In the genomic region with DNA sequence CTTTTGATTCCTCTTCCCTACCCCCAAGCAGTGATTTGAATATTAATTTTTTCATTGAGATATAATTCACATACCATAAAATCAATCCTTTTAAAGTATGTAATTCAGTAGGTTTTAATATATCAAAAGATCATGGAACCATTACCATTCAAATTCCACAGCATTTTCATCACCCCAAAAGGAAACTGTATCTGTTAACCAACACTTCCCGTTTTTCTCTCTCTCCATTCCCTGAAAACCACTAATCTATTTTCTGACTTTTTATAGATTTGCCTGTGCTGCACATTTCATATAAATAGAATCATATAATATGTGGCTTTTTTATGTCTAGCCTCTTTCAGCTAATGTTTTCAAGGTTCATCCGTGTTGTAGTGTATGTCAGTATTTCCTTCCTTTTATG, we compare ENCODE assay signal across 23 cellular contexts.
"Had no signal": no experiment of that assay in that cellular context is flagged by ENCODE, and none has a peak within 500 bp of the region (broad histone marks: within the 10 kb centered on the region; RNA-seq: fewer than 3 reads in every experiment).

No MANE protein-coding gene starts in this region.

- ATAC-seq: activated CD8-positive, alpha-beta memory T cell treated with anti-CD3 and anti-CD28 coated beads, Interleukin-2, amount 10 ng/mL, durations not matched to agents 7 days and 5 days; activated CD8-positive, alpha-beta T cell treated with anti-CD3 and anti-CD28 coated beads for 36 hours; body of pancreas; gastroesophageal sphincter; left colon; mucosa of descending colon had no signal

- H3K9me3 Mint-ChIP-seq: activated naive CD4-positive, alpha-beta T cell treated with anti-CD3 and anti-CD28 coated beads, Interleukin-2, amount 10 ng/mL, durations not matched to agents 7 days and 5 days had no signal

- H3K27ac ChIP-seq: body of pancreas, cardiac muscle cell, epithelial cell of prostate, gastroesophageal sphincter, neural progenitor cell, prostate gland, right atrium auricular region, thyroid gland had no signal

- H3K27me3 ChIP-seq: body of pancreas, cardiac muscle cell, gastroesophageal sphincter, neural progenitor cell, right atrium auricular region, thyroid gland had no signal

- H3K27ac Mint-ChIP-seq: activated CD8-positive, alpha-beta memory T cell treated with anti-CD3 and anti-CD28 coated beads, Interleukin-2, amount 10 ng/mL, durations not matched to agents 7 days and 5 days; activated CD8-positive, alpha-beta T cell treated with anti-CD3 and anti-CD28 coated beads for 36 hours; activated naive CD4-positive, alpha-beta T cell treated with anti-CD3 and anti-CD28 coated beads, Interleukin-2, amount 10 ng/mL, durations not matched to agents 7 days and 5 days; neural progenitor cell; stimulated activated naive CD8-positive, alpha-beta T cell treated with anti-CD3 and anti-CD28 coated beads, Interleukin-15, Interleukin-2, amounts not matched to agents 100 ng/mL and 50 ng/mL, for 24 hours had no signal

- H3K4me3 Mint-ChIP-seq: activated CD8-positive, alpha-beta memory T cell treated with anti-CD3 and anti-CD28 coated beads, Interleukin-2, amount 10 ng/mL, durations not matched to agents 7 days and 5 days; activated CD8-positive, alpha-beta T cell treated with anti-CD3 and anti-CD28 coated beads for 36 hours; activated naive CD4-positive, alpha-beta T cell treated with anti-CD3 and anti-CD28 coated beads, Interleukin-2, amount 10 ng/mL, durations not matched to agents 7 days and 5 days; neural progenitor cell; stimulated activated naive CD8-positive, alpha-beta T cell treated with anti-CD3 and anti-CD28 coated beads, Interleukin-15, Interleukin-2, amounts not matched to agents 100 ng/mL and 50 ng/mL, for 24 hours had no signal

- H3K9ac ChIP-seq: neural progenitor cell had no signal

- H3K36me3 ChIP-seq: prostate gland, thyroid gland had no signal

- H3K4me3 ChIP-seq: body of pancreas, cardiac muscle cell, gastroesophageal sphincter, mucosa of descending colon, neural progenitor cell, prostate gland, right atrium auricular region, thyroid gland had no signal

- H3K4me2 ChIP-seq: neural progenitor cell had no signal

- H2AFZ ChIP-seq: neural progenitor cell had no signal

- H3K9me3 ChIP-seq: body of pancreas, gastroesophageal sphincter, mucosa of descending colon, prostate gland, right atrium auricular region, thyroid gland had no signal

- DNase-seq: activated CD4-positive, alpha-beta T cell treated with anti-CD3 and anti-CD28 coated beads for 48 hours; activated CD4-positive, CD25-positive, alpha-beta regulatory T cell; activated CD8-positive, alpha-beta memory T cell treated with anti-CD3 and anti-CD28 coated beads, Interleukin-2, amount 10 ng/mL, durations not matched to agents 7 days and 5 days; activated CD8-positive, alpha-beta T cell treated with anti-CD3 and anti-CD28 coated beads for 36 hours; activated effector memory CD4-positive, alpha-beta T cell treated with anti-CD3 and anti-CD28 coated beads, Interleukin-2, amount 50 U/mL, for 16 hours; activated naive CD4-positive, alpha-beta T cell treated with anti-CD3 and anti-CD28 coated beads, Interleukin-2, amount 10 ng/mL, durations not matched to agents 7 days and 5 days; activated T-cell treated with anti-CD3 and anti-CD28 coated beads for 4 hours; anterior cingulate cortex; body of pancreas; head of caudate nucleus; left colon; mesenchymal stem cell; mucosa of descending colon; stimulated activated CD4-positive, alpha-beta T cell treated with anti-CD3 and anti-CD28 coated beads, Interleukin-4, amount 100 ng/mL, for 4 hours; substantia nigra; thyroid gland had no signal

- H3K4me1 Mint-ChIP-seq: neural progenitor cell had no signal

- H3K4me1 ChIP-seq: body of pancreas, gastroesophageal sphincter, neural progenitor cell, prostate gland, right atrium auricular region, thyroid gland had no signal

- H3K27me3 Mint-ChIP-seq: activated CD8-positive, alpha-beta memory T cell treated with anti-CD3 and anti-CD28 coated beads, Interleukin-2, amount 10 ng/mL, durations not matched to agents 7 days and 5 days; activated CD8-positive, alpha-beta T cell treated with anti-CD3 and anti-CD28 coated beads for 36 hours; activated naive CD4-positive, alpha-beta T cell treated with anti-CD3 and anti-CD28 coated beads, Interleukin-2, amount 10 ng/mL, durations not matched to agents 7 days and 5 days; stimulated activated naive CD8-positive, alpha-beta T cell treated with anti-CD3 and anti-CD28 coated beads, Interleukin-15, Interleukin-2, amounts not matched to agents 100 ng/mL and 50 ng/mL, for 24 hours had no signal
